Comparison of ENCODE assay signal across 24 cellular contexts in genomic region chr12:118467576-118467975, GRCh38.
"Had no signal": no experiment of that assay in that cellular context is flagged by ENCODE, and none has a peak within 500 bp of the region (broad histone marks: within the 10 kb centered on the region; RNA-seq: fewer than 3 reads in every experiment).

No MANE protein-coding gene starts in this region.

- H3K27me3 Mint-ChIP-seq: activated CD4-positive, alpha-beta T cell treated with anti-CD3 and anti-CD28 coated beads, Interleukin-2, amount 10 ng/mL, durations not matched to agents 7 days and 5 days had no signal

- H3K4me1 ChIP-seq: ascending aorta, esophagus muscularis mucosa, foreskin keratinocyte, heart left ventricle, left ventricle myocardium inferior, testis, transverse colon had no signal

- H3K27me3 ChIP-seq: ascending aorta, esophagus muscularis mucosa, foreskin keratinocyte, heart left ventricle, testis, transverse colon had no signal

- DNase-seq: activated CD4-positive, alpha-beta T cell treated with anti-CD3 and anti-CD28 coated beads for 1 hour; activated CD4-positive, alpha-beta T cell treated with anti-CD3 and anti-CD28 coated beads, Interleukin-2, amount 10 ng/mL, durations not matched to agents 7 days and 5 days; activated CD8-positive, alpha-beta T cell treated with anti-CD3 and anti-CD28 coated beads for 36 hours; activated naive CD4-positive, alpha-beta T cell; activated T-cell treated with anti-CD3 and anti-CD28 coated beads for 4 hours; activated T-cell treated with anti-CD3 and anti-CD28 coated beads, Interleukin-2, amount 50 U/mL, for 72 hours; foreskin keratinocyte; heart left ventricle; left ventricle myocardium inferior; natural killer cell; posterior cingulate gyrus; right cardiac atrium; stimulated activated CD4-positive, alpha-beta T cell treated with anti-CD3 and anti-CD28 coated beads, Interleukin-4, amount 100 ng/mL, for 1 hour; stimulated activated naive CD8-positive, alpha-beta T cell treated with anti-CD3 and anti-CD28 coated beads, Interleukin-15, Interleukin-2, amounts not matched to agents 100 U/mL and 50 U/mL, for 24 hours; T-helper 17 cell; T1000; testis; transverse colon; WERI-Rb-1 had no signal

- H3K27ac Mint-ChIP-seq: activated CD4-positive, alpha-beta T cell treated with anti-CD3 and anti-CD28 coated beads, Interleukin-2, amount 10 ng/mL, durations not matched to agents 7 days and 5 days; activated CD8-positive, alpha-beta T cell treated with anti-CD3 and anti-CD28 coated beads for 36 hours; activated naive CD4-positive, alpha-beta T cell treated with anti-CD3 and anti-CD28 coated beads, Interleukin-2, amount 50 U/mL, for 72 hours; activated T-cell treated with anti-CD3 and anti-CD28 coated beads, Interleukin-2, amount 50 U/mL, for 72 hours; brain; natural killer cell; T-helper 17 cell had no signal

- H3K36me3 ChIP-seq: ascending aorta, esophagus muscularis mucosa, heart left ventricle, left ventricle myocardium inferior, transverse colon, WERI-Rb-1 had no signal

- ATAC-seq: activated CD8-positive, alpha-beta T cell treated with anti-CD3 and anti-CD28 coated beads for 36 hours; activated naive CD4-positive, alpha-beta T cell treated with anti-CD3 and anti-CD28 coated beads, Interleukin-2, amount 50 U/mL, for 72 hours; activated T-cell treated with anti-CD3 and anti-CD28 coated beads, Interleukin-2, amount 50 U/mL, for 72 hours; foreskin keratinocyte; heart left ventricle; natural killer cell; right cardiac atrium; stimulated activated naive CD8-positive, alpha-beta T cell treated with anti-CD3 and anti-CD28 coated beads, Interleukin-15, Interleukin-2, amounts not matched to agents 100 U/mL and 50 U/mL, for 24 hours; T-helper 17 cell had no signal

- H3K4me1 Mint-ChIP-seq: activated CD4-positive, alpha-beta T cell treated with anti-CD3 and anti-CD28 coated beads, Interleukin-2, amount 10 ng/mL, durations not matched to agents 7 days and 5 days; natural killer cell; T-helper 17 cell had no signal

- H3K27ac ChIP-seq: ascending aorta, esophagus muscularis mucosa, foreskin keratinocyte, heart left ventricle, left ventricle myocardium inferior, testis, transverse colon, WERI-Rb-1 had no signal

- H3K4me3 Mint-ChIP-seq: activated CD4-positive, alpha-beta T cell treated with anti-CD3 and anti-CD28 coated beads, Interleukin-2, amount 10 ng/mL, durations not matched to agents 7 days and 5 days; activated CD8-positive, alpha-beta T cell treated with anti-CD3 and anti-CD28 coated beads for 36 hours; activated T-cell treated with anti-CD3 and anti-CD28 coated beads, Interleukin-2, amount 50 U/mL, for 72 hours; brain; natural killer cell; T-helper 17 cell had no signal

- H3K4me3 ChIP-seq: ascending aorta, esophagus muscularis mucosa, heart left ventricle, left ventricle myocardium inferior, lung, testis, transverse colon had no signal

- H3K36me3 Mint-ChIP-seq: activated naive CD4-positive, alpha-beta T cell treated with anti-CD3 and anti-CD28 coated beads, Interleukin-2, amount 50 U/mL, for 72 hours; brain; natural killer cell had no signal

- H3K9me3 Mint-ChIP-seq: activated CD8-positive, alpha-beta T cell treated with anti-CD3 and anti-CD28 coated beads for 36 hours; activated naive CD4-positive, alpha-beta T cell treated with anti-CD3 and anti-CD28 coated beads, Interleukin-2, amount 50 U/mL, for 72 hours; activated T-cell treated with anti-CD3 and anti-CD28 coated beads, Interleukin-2, amount 50 U/mL, for 72 hours; natural killer cell had no signal

- H3K9me3 ChIP-seq: ascending aorta, esophagus muscularis mucosa, testis, transverse colon had no signal
